ENCODE assay signal across 1 cellular context in genomic region chr2:68646303-68646702, GRCh38.
TF ChIP-seq lines count a peak whose summit lies in the region.

No MANE protein-coding gene starts in this region.

TF ChIP-seq in GM12878, 131 proteins besides CTCF, POLR2A, EP300 and RAD21 (continued from another document):
- no peak for TF ChIP-seq IRF5 (IDR thresholded peaks at IDR 0.05; ENCODE audit: borderline replicate concordance)
- no peak for TF ChIP-seq ETV6 (conservative IDR thresholded peaks at IDR 0.05 in 1 of 2, IDR thresholded peaks at IDR 0.05 in 1 of 2; ENCODE audit: borderline replicate concordance in 1 of 2, low read depth in 1 of 2)
- TF ChIP-seq JUNB (IDR thresholded peaks at IDR 0.05): no peak
- TF ChIP-seq, protein P1, sequence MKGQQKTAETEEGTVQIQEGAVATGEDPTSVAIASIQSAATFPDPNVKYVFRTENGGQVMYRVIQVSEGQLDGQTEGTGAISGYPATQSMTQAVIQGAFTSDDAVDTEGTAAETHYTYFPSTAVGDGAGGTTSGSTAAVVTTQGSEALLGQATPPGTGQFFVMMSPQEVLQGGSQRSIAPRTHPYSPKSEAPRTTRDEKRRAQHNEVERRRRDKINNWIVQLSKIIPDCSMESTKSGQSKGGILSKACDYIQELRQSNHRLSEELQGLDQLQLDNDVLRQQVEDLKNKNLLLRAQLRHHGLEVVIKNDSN (IDR thresholded peaks at IDR 0.05; ENCODE audit: borderline replicate concordance, extremely low read length, insufficient read depth, low read depth, low read length): no peak
- no peak for TF ChIP-seq RBBP5 (conservative IDR thresholded peaks at IDR 0.05)
- TF ChIP-seq ZNF217 (IDR thresholded peaks at IDR 0.05): no peak
- TF ChIP-seq, protein P2, sequence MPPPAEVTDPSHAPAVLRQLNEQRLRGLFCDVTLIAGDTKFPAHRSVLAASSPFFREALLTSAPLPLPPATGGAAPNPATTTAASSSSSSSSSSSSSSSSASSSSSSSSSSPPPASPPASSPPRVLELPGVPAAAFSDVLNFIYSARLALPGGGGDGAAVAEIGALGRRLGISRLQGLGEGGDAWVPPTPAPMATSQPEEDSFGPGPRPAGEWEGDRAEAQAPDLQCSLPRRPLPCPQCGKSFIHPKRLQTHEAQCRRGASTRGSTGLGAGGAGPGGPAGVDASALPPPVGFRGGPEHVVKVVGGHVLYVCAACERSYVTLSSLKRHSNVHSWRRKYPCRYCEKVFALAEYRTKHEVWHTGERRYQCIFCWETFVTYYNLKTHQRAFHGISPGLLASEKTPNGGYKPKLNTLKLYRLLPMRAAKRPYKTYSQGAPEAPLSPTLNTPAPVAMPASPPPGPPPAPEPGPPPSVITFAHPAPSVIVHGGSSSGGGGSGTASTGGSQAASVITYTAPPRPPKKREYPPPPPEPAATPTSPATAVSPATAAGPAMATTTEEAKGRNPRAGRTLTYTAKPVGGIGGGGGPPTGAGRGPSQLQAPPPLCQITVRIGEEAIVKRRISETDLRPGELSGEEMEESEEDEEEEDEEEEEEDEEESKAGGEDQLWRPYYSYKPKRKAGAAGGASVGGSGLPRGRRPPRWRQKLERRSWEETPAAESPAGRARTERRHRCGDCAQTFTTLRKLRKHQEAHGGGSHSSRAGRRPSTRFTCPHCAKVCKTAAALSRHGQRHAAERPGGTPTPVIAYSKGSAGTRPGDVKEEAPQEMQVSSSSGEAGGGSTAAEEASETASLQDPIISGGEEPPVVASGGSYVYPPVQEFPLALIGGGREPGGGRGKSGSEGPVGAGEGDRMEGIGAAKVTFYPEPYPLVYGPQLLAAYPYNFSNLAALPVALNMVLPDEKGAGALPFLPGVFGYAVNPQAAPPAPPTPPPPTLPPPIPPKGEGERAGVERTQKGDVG (CRISPR knock-in tag; IDR thresholded peaks at IDR 0.05): no peak
- no peak for TF ChIP-seq ESRRA (IDR thresholded peaks at IDR 0.05; ENCODE audit: low read length)
- TF ChIP-seq RUNX3 (IDR thresholded peaks at IDR 0.05; ENCODE audit: low read length): no peak
- no peak for TF ChIP-seq SPI1 (IDR thresholded peaks at IDR 0.05; ENCODE audit: borderline replicate concordance, insufficient read depth, low read depth, low read length)
- TF ChIP-seq JUND (IDR thresholded peaks at IDR 0.05; ENCODE audit: low read depth, low read length): no peak
- TF ChIP-seq CUX1 (IDR thresholded peaks at IDR 0.05; ENCODE audit: insufficient replicate concordance, low read depth, low read length): no peak
- no peak for TF ChIP-seq POLR2AphosphoS5 (IDR thresholded peaks at IDR 0.05; ENCODE audit: low read length)
- TF ChIP-seq NR2F1 (conservative IDR thresholded peaks at IDR 0.05): no peak
- no peak for TF ChIP-seq DPF2 (IDR thresholded peaks at IDR 0.05)
- TF ChIP-seq, protein P3, sequence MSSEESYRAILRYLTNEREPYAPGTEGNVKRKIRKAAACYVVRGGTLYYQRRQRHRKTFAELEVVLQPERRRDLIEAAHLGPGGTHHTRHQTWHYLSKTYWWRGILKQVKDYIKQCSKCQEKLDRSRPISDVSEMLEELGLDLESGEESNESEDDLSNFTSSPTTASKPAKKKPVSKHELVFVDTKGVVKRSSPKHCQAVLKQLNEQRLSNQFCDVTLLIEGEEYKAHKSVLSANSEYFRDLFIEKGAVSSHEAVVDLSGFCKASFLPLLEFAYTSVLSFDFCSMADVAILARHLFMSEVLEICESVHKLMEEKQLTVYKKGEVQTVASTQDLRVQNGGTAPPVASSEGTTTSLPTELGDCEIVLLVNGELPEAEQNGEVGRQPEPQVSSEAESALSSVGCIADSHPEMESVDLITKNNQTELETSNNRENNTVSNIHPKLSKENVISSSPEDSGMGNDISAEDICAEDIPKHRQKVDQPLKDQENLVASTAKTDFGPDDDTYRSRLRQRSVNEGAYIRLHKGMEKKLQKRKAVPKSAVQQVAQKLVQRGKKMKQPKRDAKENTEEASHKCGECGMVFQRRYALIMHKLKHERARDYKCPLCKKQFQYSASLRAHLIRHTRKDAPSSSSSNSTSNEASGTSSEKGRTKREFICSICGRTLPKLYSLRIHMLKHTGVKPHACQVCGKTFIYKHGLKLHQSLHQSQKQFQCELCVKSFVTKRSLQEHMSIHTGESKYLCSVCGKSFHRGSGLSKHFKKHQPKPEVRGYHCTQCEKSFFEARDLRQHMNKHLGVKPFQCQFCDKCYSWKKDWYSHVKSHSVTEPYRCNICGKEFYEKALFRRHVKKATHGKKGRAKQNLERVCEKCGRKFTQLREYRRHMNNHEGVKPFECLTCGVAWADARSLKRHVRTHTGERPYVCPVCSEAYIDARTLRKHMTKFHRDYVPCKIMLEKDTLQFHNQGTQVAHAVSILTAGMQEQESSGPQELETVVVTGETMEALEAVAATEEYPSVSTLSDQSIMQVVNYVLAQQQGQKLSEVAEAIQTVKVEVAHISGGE (CRISPR knock-in tag; IDR thresholded peaks at IDR 0.05): no peak
- TF ChIP-seq TCF12 (IDR thresholded peaks at IDR 0.05; ENCODE audit: low read depth, low read length): no peak
TF ChIP-seq in GM12878: peak in this region for 0.
